In genomic region chrX:153821066-153821465, GRCh38 we compare ENCODE assay signal across 11 cellular contexts. TPM values are rescaled to one million over a fixed set of nuclear protein-coding genes. Genes with fewer than 3 reads are reported as not detected.
A peak's percentile ranks its signal among the peaks of the same experiment; 100 is the strongest.
DNase-seq lines count a peak whose midpoint lies in the region; ATAC-seq and TF ChIP-seq lines count a peak whose summit lies in the region.
"Had no signal": no experiment of that assay in that cellular context is flagged by ENCODE, and none has a peak within 500 bp of the region (broad histone marks: within the 10 kb centered on the region; RNA-seq: fewer than 3 reads in every experiment).

No MANE protein-coding gene starts in this region.

- H3K4me1 Mint-ChIP-seq in natural killer cell (peaks cover 61 to 72% of the 10 kb centered on the region in 2 donors), endodermal cell (peaks cover 3% of the 10 kb centered on the region)
- peaks cover 28 to 50% of the 10 kb centered on the region in 2 donors for H3K4me1 Mint-ChIP-seq in natural killer cell treated with Interleukin-12 subunit alpha and Interleukin-12 subunit beta and Interleukin-15 and Interleukin-18, amount 100 ng/mL, for 72 hours (ENCODE audit: low read depth in 2 of 2)

- H3K4me1 ChIP-seq in endodermal cell (ENCODE audit: control insufficient read depth, insufficient read depth, low read length): no peaks in the 10 kb centered on the region
- peaks cover 0 to 13% (median 5%) of the 10 kb centered on the region in 4 donors for H3K4me1 ChIP-seq in upper lobe of left lung

- DNase-seq in natural killer cell (no peak), NCI-H69 (lab: John Stamatoyannopoulos, UW) (peak; percentile 47), endodermal cell (no peak), NCI-H187 treated with DMSO at 0.1 percent for 48 hours (lab: John Stamatoyannopoulos, UW) (no peak), upper lobe of left lung (no peak), T-helper 2 cell (no peak)
- DNase-seq in natural killer cell treated with Interleukin-12 subunit alpha and Interleukin-12 subunit beta and Interleukin-15 and Interleukin-18, amount 100 ng/mL, for 72 hours (ENCODE audit: low spot score): no peak
- DNase-seq: DMS153, EL, NCI-H510A had no signal

- no peaks in the 10 kb centered on the region for H3K27me3 Mint-ChIP-seq in natural killer cell (ENCODE audit: low read depth in 2 of 2)
- no peaks in the 10 kb centered on the region for H3K27me3 Mint-ChIP-seq in natural killer cell treated with Interleukin-12 subunit alpha and Interleukin-12 subunit beta and Interleukin-15 and Interleukin-18, amount 100 ng/mL, for 72 hours
- no peaks in the 10 kb centered on the region for H3K27me3 Mint-ChIP-seq in endodermal cell (ENCODE audit: insufficient read depth)

- H3K4me3 Mint-ChIP-seq in natural killer cell: peak overlapping the region; percentile 82
- H3K4me3 Mint-ChIP-seq in natural killer cell treated with Interleukin-12 subunit alpha and Interleukin-12 subunit beta and Interleukin-15 and Interleukin-18, amount 100 ng/mL, for 72 hours: no peak overlapping the region
- H3K4me3 Mint-ChIP-seq in endodermal cell: no peak overlapping the region

- TF ChIP-seq EP300 in upper lobe of left lung (IDR thresholded peaks at IDR 0.05): no peak

- H3K4me3 ChIP-seq in endodermal cell (ENCODE audit: low read length) (no peak overlapping the region), upper lobe of left lung (no peak overlapping the region)

- ATAC-seq in natural killer cell: no peak
- ATAC-seq in natural killer cell treated with Interleukin-12 subunit alpha and Interleukin-12 subunit beta and Interleukin-15 and Interleukin-18, amount 100 ng/mL, for 72 hours: no peak
- ATAC-seq in GM18873 (IDR thresholded peaks at IDR 0.05; ENCODE audit: low FRiP score, unreplicated experiment): no peak
- ATAC-seq in upper lobe of left lung (ENCODE audit: low FRiP score in 2 of 2): no peak

- H3K36me3 ChIP-seq in endodermal cell (ENCODE audit: control insufficient read depth, insufficient read depth, low read length): no peaks in the 10 kb centered on the region
- no peaks in the 10 kb centered on the region for H3K36me3 ChIP-seq in upper lobe of left lung

- H3K36me3 Mint-ChIP-seq in natural killer cell (no peaks in the 10 kb centered on the region), endodermal cell (ENCODE audit: low read depth) (no peaks in the 10 kb centered on the region)
- H3K36me3 Mint-ChIP-seq in natural killer cell treated with Interleukin-12 subunit alpha and Interleukin-12 subunit beta and Interleukin-15 and Interleukin-18, amount 100 ng/mL, for 72 hours: no peaks in the 10 kb centered on the region

- H3K9ac ChIP-seq in endodermal cell (ENCODE audit: extremely low read depth, low read length, poor library complexity, severe bottlenecking): no peak overlapping the region

- no peaks in the 10 kb centered on the region for H3K9me3 ChIP-seq in endodermal cell (ENCODE audit: control insufficient read depth, low read length)
- no peaks in the 10 kb centered on the region for H3K9me3 ChIP-seq in upper lobe of left lung

- H3K27ac ChIP-seq in endodermal cell (ENCODE audit: low read depth, low read length) (no peak overlapping the region), upper lobe of left lung (no peak overlapping the region)

- H3K27ac Mint-ChIP-seq in natural killer cell: peak overlapping the region; percentile 63 to 83
- H3K27ac Mint-ChIP-seq in natural killer cell treated with Interleukin-12 subunit alpha and Interleukin-12 subunit beta and Interleukin-15 and Interleukin-18, amount 100 ng/mL, for 72 hours: peak overlapping the region in 1 of 2 donors; percentile 50
- H3K27ac Mint-ChIP-seq in endodermal cell: peak overlapping the region; percentile 26

- no peak for TF ChIP-seq POLR2A in upper lobe of left lung (IDR thresholded peaks at IDR 0.05)

- WGBS in endodermal cell (ENCODE audit: insufficient coverage in 1 of 2, insufficient read length in 1 of 2), 2 experiments: 84 to 93% methylated on average over 2 to 9 of the region's 9 CpGs
- WGBS in upper lobe of left lung, 2 donors: 85 to 97% methylated on average over 7 to 9 of the region's 9 CpGs

- H3K27me3 ChIP-seq in endodermal cell (ENCODE audit: control insufficient read depth, insufficient read depth, low read length, poor library complexity, severe bottlenecking): no peaks in the 10 kb centered on the region
- peaks cover 0 to 17% (median 0%) of the 10 kb centered on the region in 4 donors for H3K27me3 ChIP-seq in upper lobe of left lung

- H3K9me3 Mint-ChIP-seq in natural killer cell (no peaks in the 10 kb centered on the region), endodermal cell (peaks cover 71% of the 10 kb centered on the region)
- H3K9me3 Mint-ChIP-seq in natural killer cell treated with Interleukin-12 subunit alpha and Interleukin-12 subunit beta and Interleukin-15 and Interleukin-18, amount 100 ng/mL, for 72 hours: no peaks in the 10 kb centered on the region

- TF ChIP-seq CTCF in natural killer cell (IDR thresholded peaks at IDR 0.05): no peak
- TF ChIP-seq CTCF in endodermal cell (conservative IDR thresholded peaks at IDR 0.05): no peak
- TF ChIP-seq CTCF in upper lobe of left lung (IDR thresholded peaks at IDR 0.05): no peak

- intact Hi-C loops in natural killer cell (cut with micrococcal nuclease): no loop called here

RNA-seq across cellular contexts. Expression of gene PDZD4, which starts 9.3 kb away (rescaled TPM):
- total RNA-seq in natural killer cell (100 to 1,000 TPM; 101 to 177 (median 157) TPM), endodermal cell (10 to 100 TPM; 30.1 to 68.3 TPM), upper lobe of left lung (1 to 10 TPM; 1.6 to 8.9 (median 6.3) TPM)
- total RNA-seq in natural killer cell treated with Interleukin-12 subunit alpha and Interleukin-12 subunit beta and Interleukin-15 and Interleukin-18, amount 100 ng/mL, for 72 hours: 1 to 10 TPM; 2.2 to 2.7 TPM
- 62.3 TPM for polyA plus RNA-seq in endodermal cell (2013, experiment 1 of 2)
- polyA plus RNA-seq in endodermal cell (2013, experiment 2 of 2): 55.6 TPM

RNA-seq across cellular contexts. Expression of gene SSR4, which starts 26.6 kb away (rescaled TPM):
- total RNA-seq in natural killer cell (100 to 1,000 TPM; 160 to 280 (median 189) TPM), endodermal cell (100 to 1,000 TPM; 220 to 236 TPM), upper lobe of left lung (100 to 1,000 TPM in 4 of 6 donors, 10 to 100 TPM in 2; 70.2 to 328 (median 172) TPM)
- 100 to 1,000 TPM; 266 to 306 TPM for total RNA-seq in natural killer cell treated with Interleukin-12 subunit alpha and Interleukin-12 subunit beta and Interleukin-15 and Interleukin-18, amount 100 ng/mL, for 72 hours
- 275 TPM for polyA plus RNA-seq in endodermal cell (2013, experiment 1 of 2)
- 267 TPM for polyA plus RNA-seq in endodermal cell (2013, experiment 2 of 2)

RNA-seq across cellular contexts. Expression of gene IDH3G, which starts 26.9 kb away (rescaled TPM):
- 10 to 100 TPM; 70.1 to 76.5 (median 71.1) TPM for total RNA-seq in natural killer cell
- total RNA-seq in natural killer cell treated with Interleukin-12 subunit alpha and Interleukin-12 subunit beta and Interleukin-15 and Interleukin-18, amount 100 ng/mL, for 72 hours: 10 to 100 TPM; 62.5 to 74.1 TPM
- 10 to 100 TPM; 39.5 to 45.0 TPM for total RNA-seq in endodermal cell
- polyA plus RNA-seq in endodermal cell (2013, experiment 1 of 2): 53.1 TPM
- 48.6 TPM for polyA plus RNA-seq in endodermal cell (2013, experiment 2 of 2)
- total RNA-seq in upper lobe of left lung: 10 to 100 TPM; 43.5 to 98.5 (median 57.4) TPM

RNA-seq across cellular contexts. Expression of gene SRPK3, which starts 40.2 kb away (rescaled TPM):
- not detected for total RNA-seq in natural killer cell
- total RNA-seq in natural killer cell treated with Interleukin-12 subunit alpha and Interleukin-12 subunit beta and Interleukin-15 and Interleukin-18, amount 100 ng/mL, for 72 hours: not detected
- not detected for total RNA-seq in endodermal cell
- 0.32 TPM for polyA plus RNA-seq in endodermal cell (2013, experiment 1 of 2)
- polyA plus RNA-seq in endodermal cell (2013, experiment 2 of 2): not detected
- under 1 TPM in 4 of 6 donors, not detected in 2; 0.20 to 0.44 (median 0.23) TPM for total RNA-seq in upper lobe of left lung

RNA-seq across cellular contexts. Expression of gene PLXNB3, which starts 57.0 kb away (rescaled TPM):
- 1 to 10 TPM in 2 of 3 donors, not detected in 1; 1.2 to 1.3 TPM for total RNA-seq in natural killer cell
- 1 to 10 TPM in 1 of 2 donors, under 1 TPM in 1; 0.48 to 2.4 TPM for total RNA-seq in natural killer cell treated with Interleukin-12 subunit alpha and Interleukin-12 subunit beta and Interleukin-15 and Interleukin-18, amount 100 ng/mL, for 72 hours
- total RNA-seq in endodermal cell: 1 to 10 TPM; 1.1 TPM
- polyA plus RNA-seq in endodermal cell (2013, experiment 1 of 2): 4.5 TPM
- 2.6 TPM for polyA plus RNA-seq in endodermal cell (2013, experiment 2 of 2)
- 10 to 100 TPM in 1 of 6 donors, 1 to 10 TPM in 5; 1.3 to 21.0 (median 2.9) TPM for total RNA-seq in upper lobe of left lung
